In the genomic region with DNA sequence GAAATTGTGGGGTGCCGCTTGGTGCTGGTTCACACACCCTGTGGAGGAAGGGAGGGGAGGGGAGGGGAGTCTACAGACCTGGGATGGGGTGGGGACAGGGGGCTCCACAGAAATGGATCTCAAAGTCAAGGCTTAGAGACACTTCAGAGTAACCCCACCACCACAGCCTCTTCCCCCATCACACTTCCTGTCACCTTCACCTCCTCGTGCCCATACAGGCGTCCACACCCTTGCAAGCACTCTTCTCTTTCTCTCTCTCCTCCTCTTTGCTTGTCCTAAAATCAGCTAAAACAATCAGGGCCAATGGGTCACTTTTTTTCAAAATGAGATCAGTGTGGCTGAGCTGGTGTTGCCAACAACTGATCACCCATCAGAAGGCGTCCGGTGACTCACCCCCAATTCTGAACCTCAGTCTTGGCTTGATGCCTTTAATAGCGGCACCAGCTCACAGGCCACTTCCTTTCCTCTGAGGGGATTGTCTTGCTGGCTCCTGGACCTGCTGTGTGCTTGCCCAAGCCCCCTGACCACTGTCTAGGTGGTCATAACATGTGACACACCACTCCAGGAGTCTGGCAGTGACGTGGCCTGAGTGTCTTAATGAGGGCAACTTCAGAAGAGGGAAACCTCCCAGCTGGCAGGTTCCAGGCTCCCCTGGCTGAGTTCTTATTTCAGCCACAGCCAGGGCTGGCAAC, we compare ENCODE assay signal across 1 cellular context.
TF ChIP-seq lines count a peak whose summit lies in the region.

No MANE protein-coding gene starts in this region.

TF ChIP-seq in HEK293, 187 proteins besides CTCF, POLR2A, EP300 and RAD21 (continued from another document and continues in another):
- TF ChIP-seq, protein P1, sequence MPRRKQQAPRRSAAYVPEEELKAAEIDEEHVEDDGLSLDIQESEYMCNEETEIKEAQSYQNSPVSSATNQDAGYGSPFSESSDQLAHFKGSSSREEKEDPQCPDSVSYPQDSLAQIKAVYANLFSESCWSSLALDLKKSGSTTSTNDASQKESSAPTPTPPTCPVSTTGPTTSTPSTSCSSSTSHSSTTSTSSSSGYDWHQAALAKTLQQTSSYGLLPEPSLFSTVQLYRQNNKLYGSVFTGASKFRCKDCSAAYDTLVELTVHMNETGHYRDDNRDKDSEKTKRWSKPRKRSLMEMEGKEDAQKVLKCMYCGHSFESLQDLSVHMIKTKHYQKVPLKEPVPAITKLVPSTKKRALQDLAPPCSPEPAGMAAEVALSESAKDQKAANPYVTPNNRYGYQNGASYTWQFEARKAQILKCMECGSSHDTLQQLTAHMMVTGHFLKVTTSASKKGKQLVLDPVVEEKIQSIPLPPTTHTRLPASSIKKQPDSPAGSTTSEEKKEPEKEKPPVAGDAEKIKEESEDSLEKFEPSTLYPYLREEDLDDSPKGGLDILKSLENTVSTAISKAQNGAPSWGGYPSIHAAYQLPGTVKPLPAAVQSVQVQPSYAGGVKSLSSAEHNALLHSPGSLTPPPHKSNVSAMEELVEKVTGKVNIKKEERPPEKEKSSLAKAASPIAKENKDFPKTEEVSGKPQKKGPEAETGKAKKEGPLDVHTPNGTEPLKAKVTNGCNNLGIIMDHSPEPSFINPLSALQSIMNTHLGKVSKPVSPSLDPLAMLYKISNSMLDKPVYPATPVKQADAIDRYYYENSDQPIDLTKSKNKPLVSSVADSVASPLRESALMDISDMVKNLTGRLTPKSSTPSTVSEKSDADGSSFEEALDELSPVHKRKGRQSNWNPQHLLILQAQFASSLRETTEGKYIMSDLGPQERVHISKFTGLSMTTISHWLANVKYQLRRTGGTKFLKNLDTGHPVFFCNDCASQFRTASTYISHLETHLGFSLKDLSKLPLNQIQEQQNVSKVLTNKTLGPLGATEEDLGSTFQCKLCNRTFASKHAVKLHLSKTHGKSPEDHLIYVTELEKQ (tag by site-specific recombination; IDR thresholded peaks at IDR 0.05; ENCODE audit: borderline replicate concordance), result no peak
- TF ChIP-seq ZNF341 (tag by site-specific recombination; IDR thresholded peaks at IDR 0.05; ENCODE audit: low read depth) (no peak), RBAK (tag by site-specific recombination; IDR thresholded peaks at IDR 0.05) (no peak), ZBTB7A (tag by site-specific recombination; IDR thresholded peaks at IDR 0.05; ENCODE audit: low read depth) (no peak), ZNF624 (tag by site-specific recombination; IDR thresholded peaks at IDR 0.05) (no peak), ZNF48 (tag by site-specific recombination; IDR thresholded peaks at IDR 0.05) (no peak), ZNF677 (tag by site-specific recombination; IDR thresholded peaks at IDR 0.05) (no peak), ZNF266 (tag by site-specific recombination; IDR thresholded peaks at IDR 0.05; ENCODE audit: low read depth) (no peak), ZNF19 (tag by site-specific recombination; IDR thresholded peaks at IDR 0.05; ENCODE audit: low read depth) (no peak), ZNF670 (tag by site-specific recombination; IDR thresholded peaks at IDR 0.05; ENCODE audit: low read depth) (no peak), TCF7L2 (IDR thresholded peaks at IDR 0.05; ENCODE audit: borderline replicate concordance, low read depth, low read length) (no peak), ZNF394 (tag by site-specific recombination; IDR thresholded peaks at IDR 0.05; ENCODE audit: borderline replicate concordance) (no peak), ZNF157 (tag by site-specific recombination; IDR thresholded peaks at IDR 0.05) (no peak), ZNF610 (tag by site-specific recombination; IDR thresholded peaks at IDR 0.05; ENCODE audit: borderline replicate concordance) (no peak), ZNF791 (tag by site-specific recombination; IDR thresholded peaks at IDR 0.05) (no peak), MYNN (tag by site-specific recombination; IDR thresholded peaks at IDR 0.05; ENCODE audit: borderline replicate concordance) (no peak), KLF7 (tag by site-specific recombination; IDR thresholded peaks at IDR 0.05; ENCODE audit: borderline replicate concordance) (no peak), ZNF133 (tag by site-specific recombination; IDR thresholded peaks at IDR 0.05) (no peak), ZNF239 (tag by site-specific recombination; IDR thresholded peaks at IDR 0.05) (no peak), ZNF366 (tag by site-specific recombination; conservative IDR thresholded peaks at IDR 0.05) (0 out of 2 replicates have a peak, but pooled peaks have one; percentile 33), ZNF660 (tag by site-specific recombination; IDR thresholded peaks at IDR 0.05) (peak; percentile 85; the same call in 1 of the 2 replicates), ZNF248 (tag by site-specific recombination; IDR thresholded peaks at IDR 0.05) (no peak), GLIS2 (tag by site-specific recombination; IDR thresholded peaks at IDR 0.05) (peak; percentile 20; the same call in 1 of the 2 replicates), PRDM1 (tag by site-specific recombination; IDR thresholded peaks at IDR 0.05) (no peak), ZNF514 (tag by site-specific recombination; IDR thresholded peaks at IDR 0.05) (no peak), ZNF560 (tag by site-specific recombination; IDR thresholded peaks at IDR 0.05; ENCODE audit: borderline replicate concordance) (no peak), ZNF529 (tag by site-specific recombination; IDR thresholded peaks at IDR 0.05; ENCODE audit: insufficient replicate concordance) (no peak), OSR2 (tag by site-specific recombination; IDR thresholded peaks at IDR 0.05) (no peak), ZFP3 (tag by site-specific recombination; IDR thresholded peaks at IDR 0.05; ENCODE audit: low read depth) (no peak), ZEB2 (tag by site-specific recombination; IDR thresholded peaks at IDR 0.05) (0 out of 2 replicates have a peak, but pooled peaks have one; percentile 47), ZNF544 (tag by site-specific recombination; IDR thresholded peaks at IDR 0.05) (no peak), ZFP37 (tag by site-specific recombination; IDR thresholded peaks at IDR 0.05) (no peak), ZNF701 (tag by site-specific recombination; IDR thresholded peaks at IDR 0.05) (no peak), ZFP69B (tag by site-specific recombination; IDR thresholded peaks at IDR 0.05) (no peak), SCRT1 (tag by site-specific recombination; IDR thresholded peaks at IDR 0.05; ENCODE audit: borderline replicate concordance) (no peak)
- TF ChIP-seq, protein P2, sequence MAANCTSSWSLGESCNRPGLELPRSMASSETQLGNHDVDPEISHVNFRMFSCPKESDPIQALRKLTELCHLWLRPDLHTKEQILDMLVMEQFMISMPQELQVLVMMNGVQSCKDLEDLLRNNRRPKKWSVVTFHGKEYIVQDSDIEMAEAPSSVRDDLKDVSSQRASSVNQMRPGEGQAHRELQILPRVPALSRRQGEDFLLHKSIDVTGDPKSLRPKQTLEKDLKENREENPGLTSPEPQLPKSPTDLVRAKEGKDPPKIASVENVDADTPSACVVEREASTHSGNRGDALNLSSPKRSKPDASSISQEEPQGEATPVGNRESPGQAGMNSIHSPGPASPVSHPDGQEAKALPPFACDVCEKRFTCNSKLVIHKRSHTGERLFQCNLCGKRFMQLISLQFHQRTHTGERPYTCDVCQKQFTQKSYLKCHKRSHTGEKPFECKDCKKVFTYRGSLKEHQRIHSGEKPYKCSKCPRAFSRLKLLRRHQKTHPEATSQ (tag by site-specific recombination; IDR thresholded peaks at IDR 0.05), result no peak
- TF ChIP-seq, protein P3, sequence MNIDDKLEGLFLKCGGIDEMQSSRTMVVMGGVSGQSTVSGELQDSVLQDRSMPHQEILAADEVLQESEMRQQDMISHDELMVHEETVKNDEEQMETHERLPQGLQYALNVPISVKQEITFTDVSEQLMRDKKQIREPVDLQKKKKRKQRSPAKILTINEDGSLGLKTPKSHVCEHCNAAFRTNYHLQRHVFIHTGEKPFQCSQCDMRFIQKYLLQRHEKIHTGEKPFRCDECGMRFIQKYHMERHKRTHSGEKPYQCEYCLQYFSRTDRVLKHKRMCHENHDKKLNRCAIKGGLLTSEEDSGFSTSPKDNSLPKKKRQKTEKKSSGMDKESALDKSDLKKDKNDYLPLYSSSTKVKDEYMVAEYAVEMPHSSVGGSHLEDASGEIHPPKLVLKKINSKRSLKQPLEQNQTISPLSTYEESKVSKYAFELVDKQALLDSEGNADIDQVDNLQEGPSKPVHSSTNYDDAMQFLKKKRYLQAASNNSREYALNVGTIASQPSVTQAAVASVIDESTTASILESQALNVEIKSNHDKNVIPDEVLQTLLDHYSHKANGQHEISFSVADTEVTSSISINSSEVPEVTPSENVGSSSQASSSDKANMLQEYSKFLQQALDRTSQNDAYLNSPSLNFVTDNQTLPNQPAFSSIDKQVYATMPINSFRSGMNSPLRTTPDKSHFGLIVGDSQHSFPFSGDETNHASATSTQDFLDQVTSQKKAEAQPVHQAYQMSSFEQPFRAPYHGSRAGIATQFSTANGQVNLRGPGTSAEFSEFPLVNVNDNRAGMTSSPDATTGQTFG (tag by site-specific recombination; IDR thresholded peaks at IDR 0.05; ENCODE audit: borderline replicate concordance), result no peak
- TF ChIP-seq, protein P4, sequence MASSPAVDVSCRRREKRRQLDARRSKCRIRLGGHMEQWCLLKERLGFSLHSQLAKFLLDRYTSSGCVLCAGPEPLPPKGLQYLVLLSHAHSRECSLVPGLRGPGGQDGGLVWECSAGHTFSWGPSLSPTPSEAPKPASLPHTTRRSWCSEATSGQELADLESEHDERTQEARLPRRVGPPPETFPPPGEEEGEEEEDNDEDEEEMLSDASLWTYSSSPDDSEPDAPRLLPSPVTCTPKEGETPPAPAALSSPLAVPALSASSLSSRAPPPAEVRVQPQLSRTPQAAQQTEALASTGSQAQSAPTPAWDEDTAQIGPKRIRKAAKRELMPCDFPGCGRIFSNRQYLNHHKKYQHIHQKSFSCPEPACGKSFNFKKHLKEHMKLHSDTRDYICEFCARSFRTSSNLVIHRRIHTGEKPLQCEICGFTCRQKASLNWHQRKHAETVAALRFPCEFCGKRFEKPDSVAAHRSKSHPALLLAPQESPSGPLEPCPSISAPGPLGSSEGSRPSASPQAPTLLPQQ (tag by site-specific recombination; IDR thresholded peaks at IDR 0.05), result no peak
- TF ChIP-seq, protein P5, sequence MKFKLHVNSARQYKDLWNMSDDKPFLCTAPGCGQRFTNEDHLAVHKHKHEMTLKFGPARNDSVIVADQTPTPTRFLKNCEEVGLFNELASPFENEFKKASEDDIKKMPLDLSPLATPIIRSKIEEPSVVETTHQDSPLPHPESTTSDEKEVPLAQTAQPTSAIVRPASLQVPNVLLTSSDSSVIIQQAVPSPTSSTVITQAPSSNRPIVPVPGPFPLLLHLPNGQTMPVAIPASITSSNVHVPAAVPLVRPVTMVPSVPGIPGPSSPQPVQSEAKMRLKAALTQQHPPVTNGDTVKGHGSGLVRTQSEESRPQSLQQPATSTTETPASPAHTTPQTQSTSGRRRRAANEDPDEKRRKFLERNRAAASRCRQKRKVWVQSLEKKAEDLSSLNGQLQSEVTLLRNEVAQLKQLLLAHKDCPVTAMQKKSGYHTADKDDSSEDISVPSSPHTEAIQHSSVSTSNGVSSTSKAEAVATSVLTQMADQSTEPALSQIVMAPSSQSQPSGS (tag by site-specific recombination; IDR thresholded peaks at IDR 0.05; ENCODE audit: low read depth), result no peak
- TF ChIP-seq, protein P6, sequence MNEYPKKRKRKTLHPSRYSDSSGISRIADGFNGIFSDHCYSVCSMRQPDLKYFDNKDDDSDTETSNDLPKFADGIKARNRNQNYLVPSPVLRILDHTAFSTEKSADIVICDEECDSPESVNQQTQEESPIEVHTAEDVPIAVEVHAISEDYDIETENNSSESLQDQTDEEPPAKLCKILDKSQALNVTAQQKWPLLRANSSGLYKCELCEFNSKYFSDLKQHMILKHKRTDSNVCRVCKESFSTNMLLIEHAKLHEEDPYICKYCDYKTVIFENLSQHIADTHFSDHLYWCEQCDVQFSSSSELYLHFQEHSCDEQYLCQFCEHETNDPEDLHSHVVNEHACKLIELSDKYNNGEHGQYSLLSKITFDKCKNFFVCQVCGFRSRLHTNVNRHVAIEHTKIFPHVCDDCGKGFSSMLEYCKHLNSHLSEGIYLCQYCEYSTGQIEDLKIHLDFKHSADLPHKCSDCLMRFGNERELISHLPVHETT (tag by site-specific recombination; IDR thresholded peaks at IDR 0.05), result no peak
- TF ChIP-seq, protein P7, sequence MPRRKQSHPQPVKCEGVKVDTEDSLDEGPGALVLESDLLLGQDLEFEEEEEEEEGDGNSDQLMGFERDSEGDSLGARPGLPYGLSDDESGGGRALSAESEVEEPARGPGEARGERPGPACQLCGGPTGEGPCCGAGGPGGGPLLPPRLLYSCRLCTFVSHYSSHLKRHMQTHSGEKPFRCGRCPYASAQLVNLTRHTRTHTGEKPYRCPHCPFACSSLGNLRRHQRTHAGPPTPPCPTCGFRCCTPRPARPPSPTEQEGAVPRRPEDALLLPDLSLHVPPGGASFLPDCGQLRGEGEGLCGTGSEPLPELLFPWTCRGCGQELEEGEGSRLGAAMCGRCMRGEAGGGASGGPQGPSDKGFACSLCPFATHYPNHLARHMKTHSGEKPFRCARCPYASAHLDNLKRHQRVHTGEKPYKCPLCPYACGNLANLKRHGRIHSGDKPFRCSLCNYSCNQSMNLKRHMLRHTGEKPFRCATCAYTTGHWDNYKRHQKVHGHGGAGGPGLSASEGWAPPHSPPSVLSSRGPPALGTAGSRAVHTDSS (tag by site-specific recombination; IDR thresholded peaks at IDR 0.05), result no peak
- TF ChIP-seq, protein P8, sequence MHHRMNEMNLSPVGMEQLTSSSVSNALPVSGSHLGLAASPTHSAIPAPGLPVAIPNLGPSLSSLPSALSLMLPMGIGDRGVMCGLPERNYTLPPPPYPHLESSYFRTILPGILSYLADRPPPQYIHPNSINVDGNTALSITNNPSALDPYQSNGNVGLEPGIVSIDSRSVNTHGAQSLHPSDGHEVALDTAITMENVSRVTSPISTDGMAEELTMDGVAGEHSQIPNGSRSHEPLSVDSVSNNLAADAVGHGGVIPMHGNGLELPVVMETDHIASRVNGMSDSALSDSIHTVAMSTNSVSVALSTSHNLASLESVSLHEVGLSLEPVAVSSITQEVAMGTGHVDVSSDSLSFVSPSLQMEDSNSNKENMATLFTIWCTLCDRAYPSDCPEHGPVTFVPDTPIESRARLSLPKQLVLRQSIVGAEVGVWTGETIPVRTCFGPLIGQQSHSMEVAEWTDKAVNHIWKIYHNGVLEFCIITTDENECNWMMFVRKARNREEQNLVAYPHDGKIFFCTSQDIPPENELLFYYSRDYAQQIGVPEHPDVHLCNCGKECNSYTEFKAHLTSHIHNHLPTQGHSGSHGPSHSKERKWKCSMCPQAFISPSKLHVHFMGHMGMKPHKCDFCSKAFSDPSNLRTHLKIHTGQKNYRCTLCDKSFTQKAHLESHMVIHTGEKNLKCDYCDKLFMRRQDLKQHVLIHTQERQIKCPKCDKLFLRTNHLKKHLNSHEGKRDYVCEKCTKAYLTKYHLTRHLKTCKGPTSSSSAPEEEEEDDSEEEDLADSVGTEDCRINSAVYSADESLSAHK (tag by site-specific recombination; IDR thresholded peaks at IDR 0.05), result no peak
- TF ChIP-seq, protein P9, sequence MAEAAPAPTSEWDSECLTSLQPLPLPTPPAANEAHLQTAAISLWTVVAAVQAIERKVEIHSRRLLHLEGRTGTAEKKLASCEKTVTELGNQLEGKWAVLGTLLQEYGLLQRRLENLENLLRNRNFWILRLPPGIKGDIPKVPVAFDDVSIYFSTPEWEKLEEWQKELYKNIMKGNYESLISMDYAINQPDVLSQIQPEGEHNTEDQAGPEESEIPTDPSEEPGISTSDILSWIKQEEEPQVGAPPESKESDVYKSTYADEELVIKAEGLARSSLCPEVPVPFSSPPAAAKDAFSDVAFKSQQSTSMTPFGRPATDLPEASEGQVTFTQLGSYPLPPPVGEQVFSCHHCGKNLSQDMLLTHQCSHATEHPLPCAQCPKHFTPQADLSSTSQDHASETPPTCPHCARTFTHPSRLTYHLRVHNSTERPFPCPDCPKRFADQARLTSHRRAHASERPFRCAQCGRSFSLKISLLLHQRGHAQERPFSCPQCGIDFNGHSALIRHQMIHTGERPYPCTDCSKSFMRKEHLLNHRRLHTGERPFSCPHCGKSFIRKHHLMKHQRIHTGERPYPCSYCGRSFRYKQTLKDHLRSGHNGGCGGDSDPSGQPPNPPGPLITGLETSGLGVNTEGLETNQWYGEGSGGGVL (tag by site-specific recombination; IDR thresholded peaks at IDR 0.05), result no peak
